8 cellular contexts compared by ENCODE assay signal in genomic region chr16:17578921-17579876, GRCh38.
DNase-seq lines count a peak whose midpoint lies in the region; ATAC-seq and TF ChIP-seq lines count a peak whose summit lies in the region.

No MANE protein-coding gene starts in this region.

- no peak overlapping the region for H3K4me3 ChIP-seq in mucosa of descending colon

- peak; percentile 60 for ATAC-seq in GM19351 (IDR thresholded peaks at IDR 0.05; ENCODE audit: unreplicated experiment)
- ATAC-seq in mucosa of descending colon: peak; percentile 83
- ATAC-seq in GM18909 (IDR thresholded peaks at IDR 0.05; ENCODE audit: poor library complexity, unreplicated experiment): no peak

- no peaks in the 10 kb centered on the region for H3K9me3 ChIP-seq in mucosa of descending colon

- intact Hi-C loops in mucosa of descending colon (cut with DNase I, micrococcal nuclease): no loop called here

- DNase-seq in AG09319 (ENCODE audit: extremely low read depth, low read depth): peak; percentile 76
- DNase-seq in NCI-H69 (lab: John Stamatoyannopoulos, UW): peak; percentile 29
- peak; percentile 78 for DNase-seq in activated CD8-positive, alpha-beta memory T cell treated with anti-CD3 and anti-CD28 coated beads for 24 hours
- peak; percentile 60 for DNase-seq in epidermal melanocyte (ENCODE audit: insufficient read length, low spot score)
- peak in 2 of 3 donors; percentile 28 to 89 for DNase-seq in mucosa of descending colon
- DNase-seq in stimulated activated naive CD4-positive, alpha-beta T cell (lab: John Stamatoyannopoulos, UW): peak in 5 of 6 experiments; percentile 6 to 55 (median 10)

- TF ChIP-seq CTCF in AG09319 (IDR thresholded peaks at IDR 0.05; ENCODE audit: low read depth, low read length) (peak; percentile 98), mucosa of descending colon (IDR thresholded peaks at IDR 0.05) (peak; percentile 69)

- H3K36me3 ChIP-seq in mucosa of descending colon (ENCODE audit: low read depth): no peaks in the 10 kb centered on the region

- no peaks in the 10 kb centered on the region for H3K4me1 ChIP-seq in mucosa of descending colon (ENCODE audit: low read depth)

Comparison
In these comparisons a context has a peak if more than half of its experiments do, and no peak if none do; other contexts are left out.
1. DNase-seq: peak in every context shown above with its lines; median percentile 78 in activated CD8-positive, alpha-beta memory T cell treated with anti-CD3 and anti-CD28 coated beads for 24 hours; 76 in AG09319; 60 in epidermal melanocyte; 58 in mucosa of descending colon; 29 in NCI-H69; 10 in stimulated activated naive CD4-positive, alpha-beta T cell.